ENCODE assay signal across 8 cellular contexts in the genomic region with DNA sequence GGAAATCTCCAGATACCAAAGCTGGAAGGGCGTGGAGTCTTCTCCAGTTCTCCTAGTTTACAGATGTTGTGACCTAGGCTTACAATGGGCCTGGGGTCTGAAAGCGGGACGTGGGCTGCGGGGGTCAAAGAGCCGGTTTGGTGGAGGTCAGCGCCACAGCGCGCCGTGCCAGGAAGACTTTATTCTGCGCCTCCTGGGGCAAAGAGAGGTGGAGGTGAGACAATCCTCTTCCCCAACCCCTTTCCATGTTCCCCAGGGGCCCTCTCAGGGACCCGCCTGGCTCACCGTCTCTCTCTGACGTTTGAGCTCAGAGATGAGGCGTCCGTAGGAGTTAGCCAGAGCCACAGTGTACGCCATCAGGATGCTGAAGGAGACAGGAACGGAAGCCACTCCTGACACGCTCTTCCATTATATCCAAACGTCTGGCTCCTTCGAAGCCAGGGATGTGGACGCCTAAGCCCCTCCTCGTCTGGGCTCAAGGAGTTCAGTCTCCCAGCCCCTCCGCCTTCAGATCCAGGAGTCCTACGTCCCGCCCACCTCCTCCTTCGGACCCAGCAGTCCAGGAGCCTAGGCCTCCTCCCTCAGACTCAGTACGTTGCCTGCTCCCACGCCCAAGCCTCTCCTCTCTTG. TPM values are rescaled to one million over a fixed set of nuclear protein-coding genes. Genes with fewer than 3 reads are reported as not detected.
A peak's percentile ranks its signal among the peaks of the same experiment; 100 is the strongest.
DNase-seq lines count a peak whose midpoint lies in the region; ATAC-seq lines count a peak whose summit lies in the region.

No MANE protein-coding gene starts in this region.

- peak; percentile 46 for DNase-seq in EL
- DNase-seq in activated CD4-positive, alpha-beta memory T cell treated with anti-CD3 and anti-CD28 coated beads, Interleukin-2, amount 10 ng/mL, durations not matched to agents 7 days and 5 days: no peak
- DNase-seq in NOMO-1 treated with DMSO at 0.1 percent for 48 hours (lab: John Stamatoyannopoulos, UW; ENCODE audit: unreplicated experiment): no peak
- DNase-seq in stimulated activated CD4-positive, alpha-beta T cell treated with anti-CD3 and anti-CD28 coated beads, Interleukin-1b, Interleukin-23, amount 100 ng/mL, for 48 hours: no peak

- ATAC-seq in HG03095 (IDR thresholded peaks at IDR 0.05; ENCODE audit: unreplicated experiment): peak; percentile 0
- ATAC-seq in stimulated activated memory B cell treated with anti-CD40 and anti-IgM and Interleukin-4, amounts not matched to agents 10 μg/mL and 1 μg/mL and 100 μg/mL, for 72 hours: no peak
- ATAC-seq in GM21529 (IDR thresholded peaks at IDR 0.05; ENCODE audit: unreplicated experiment): no peak

- peak overlapping the region; percentile 98 for H3K27ac Mint-ChIP-seq in activated CD4-positive, alpha-beta memory T cell treated with anti-CD3 and anti-CD28 coated beads, Interleukin-2, amount 10 ng/mL, durations not matched to agents 7 days and 5 days
- H3K27ac Mint-ChIP-seq in stimulated activated memory B cell treated with anti-CD40 and anti-IgM and Interleukin-4, amounts not matched to agents 10 μg/mL and 1 μg/mL and 100 μg/mL, for 72 hours: peak overlapping the region; percentile 97

- H3K9me3 Mint-ChIP-seq in activated CD4-positive, alpha-beta memory T cell treated with anti-CD3 and anti-CD28 coated beads, Interleukin-2, amount 10 ng/mL, durations not matched to agents 7 days and 5 days: no peaks in the 10 kb centered on the region
- no peaks in the 10 kb centered on the region for H3K9me3 Mint-ChIP-seq in stimulated activated memory B cell treated with anti-CD40 and anti-IgM and Interleukin-4, amounts not matched to agents 10 μg/mL and 1 μg/mL and 100 μg/mL, for 72 hours

- peaks cover 24% of the 10 kb centered on the region for H3K36me3 Mint-ChIP-seq in activated CD4-positive, alpha-beta memory T cell treated with anti-CD3 and anti-CD28 coated beads, Interleukin-2, amount 10 ng/mL, durations not matched to agents 7 days and 5 days (ENCODE audit: low read depth)
- H3K36me3 Mint-ChIP-seq in stimulated activated memory B cell treated with anti-CD40 and anti-IgM and Interleukin-4, amounts not matched to agents 10 μg/mL and 1 μg/mL and 100 μg/mL, for 72 hours: peaks cover 8% of the 10 kb centered on the region

- peaks cover 1% of the 10 kb centered on the region for H3K27me3 Mint-ChIP-seq in activated CD4-positive, alpha-beta memory T cell treated with anti-CD3 and anti-CD28 coated beads, Interleukin-2, amount 10 ng/mL, durations not matched to agents 7 days and 5 days
- H3K27me3 Mint-ChIP-seq in stimulated activated memory B cell treated with anti-CD40 and anti-IgM and Interleukin-4, amounts not matched to agents 10 μg/mL and 1 μg/mL and 100 μg/mL, for 72 hours: peaks cover 24% of the 10 kb centered on the region

- H3K4me3 Mint-ChIP-seq in activated CD4-positive, alpha-beta memory T cell treated with anti-CD3 and anti-CD28 coated beads, Interleukin-2, amount 10 ng/mL, durations not matched to agents 7 days and 5 days: peak overlapping the region; percentile 94
- peak overlapping the region; percentile 94 for H3K4me3 Mint-ChIP-seq in stimulated activated memory B cell treated with anti-CD40 and anti-IgM and Interleukin-4, amounts not matched to agents 10 μg/mL and 1 μg/mL and 100 μg/mL, for 72 hours

- H3K4me3 ChIP-seq in iPS-11a (ENCODE audit: low read depth, low read length): peak overlapping the region; percentile 73

- POLR2A ChIA-PET in activated CD4-positive, alpha-beta memory T cell treated with anti-CD3 and anti-CD28 coated beads, Interleukin-2, amount 10 ng/mL, durations not matched to agents 7 days and 5 days (lab: Charles Lee): interaction anchor here (0.9 to 7.6 kb wide), 10 partner anchors 11 to 228 kb away, joined by 3 to 66 read pairs (median 8); a partner anchor contains a TSS

- CTCF ChIA-PET in activated CD4-positive, alpha-beta memory T cell treated with anti-CD3 and anti-CD28 coated beads, Interleukin-2, amount 10 ng/mL, durations not matched to agents 7 days and 5 days (lab: Charles Lee): interaction anchor here (2.0 to 3.2 kb wide), 3 partner anchors 23 to 105 kb away, joined by 14 to 24 read pairs (median 19); a partner anchor contains a TSS

- H3K4me1 Mint-ChIP-seq in activated CD4-positive, alpha-beta memory T cell treated with anti-CD3 and anti-CD28 coated beads, Interleukin-2, amount 10 ng/mL, durations not matched to agents 7 days and 5 days: peaks cover 63% of the 10 kb centered on the region
- H3K4me1 Mint-ChIP-seq in stimulated activated memory B cell treated with anti-CD40 and anti-IgM and Interleukin-4, amounts not matched to agents 10 μg/mL and 1 μg/mL and 100 μg/mL, for 72 hours: peaks cover 59% of the 10 kb centered on the region

RNA-seq across cellular contexts. Expression of a gene that starts 0.8 kb away (rescaled TPM):
- total RNA-seq in activated CD4-positive, alpha-beta memory T cell treated with anti-CD3 and anti-CD28 coated beads, Interleukin-2, amount 10 ng/mL, durations not matched to agents 7 days and 5 days: 1 to 10 TPM; 8.3 to 9.2 TPM

RNA-seq across cellular contexts. Expression of a gene that starts 12.7 kb away (rescaled TPM):
- 1 to 10 TPM; 2.8 to 3.2 TPM for total RNA-seq in activated CD4-positive, alpha-beta memory T cell treated with anti-CD3 and anti-CD28 coated beads, Interleukin-2, amount 10 ng/mL, durations not matched to agents 7 days and 5 days

RNA-seq across cellular contexts. Expression of a gene that starts 22.7 kb away (rescaled TPM):
- 10 to 100 TPM; 62.6 to 66.9 TPM for total RNA-seq in activated CD4-positive, alpha-beta memory T cell treated with anti-CD3 and anti-CD28 coated beads, Interleukin-2, amount 10 ng/mL, durations not matched to agents 7 days and 5 days

RNA-seq across cellular contexts. Expression of a gene that starts 29.1 kb away (rescaled TPM):
- total RNA-seq in activated CD4-positive, alpha-beta memory T cell treated with anti-CD3 and anti-CD28 coated beads, Interleukin-2, amount 10 ng/mL, durations not matched to agents 7 days and 5 days: 10 to 100 TPM; 90.8 to 93.4 TPM

RNA-seq across cellular contexts. Expression of a gene that starts 30.8 kb away (rescaled TPM):
- total RNA-seq in activated CD4-positive, alpha-beta memory T cell treated with anti-CD3 and anti-CD28 coated beads, Interleukin-2, amount 10 ng/mL, durations not matched to agents 7 days and 5 days: 10 to 100 TPM; 10.9 to 13.6 TPM
